ENCODE assay signal across 20 cellular contexts in genomic region chr3:57675530-57675929, GRCh38. TPM values are rescaled to one million over a fixed set of nuclear protein-coding genes. Genes with fewer than 3 reads are reported as not detected.
DNase-seq lines count a peak whose midpoint lies in the region; ATAC-seq and TF ChIP-seq lines count a peak whose summit lies in the region.
"Had no signal": no experiment of that assay in that cellular context is flagged by ENCODE, and none has a peak within 500 bp of the region (broad histone marks: within the 10 kb centered on the region; RNA-seq: fewer than 3 reads in every experiment).

No MANE protein-coding gene starts in this region.

- no peak overlapping the region for H3K9ac ChIP-seq in Karpas-422 (ENCODE audit: low read length)

- no peak overlapping the region for H3K4me2 ChIP-seq in Karpas-422 (ENCODE audit: low read depth, low read length, poor library complexity, severe bottlenecking)

- CTCF ChIA-PET in activated CD8-positive, alpha-beta T cell treated with anti-CD3 and anti-CD28 coated beads for 36 hours (lab: Charles Lee): no interaction called here
- CTCF ChIA-PET in activated CD8-positive, alpha-beta T cell treated with anti-CD3 and anti-CD28 coated beads, Interleukin-2, amount 10 ng/mL, durations not matched to agents 7 days and 5 days (lab: Charles Lee): interaction anchor here (0.6 to 0.8 kb wide), 2 partner anchors 17 to 143 kb away, joined by 3 read pairs; no protein-coding TSS in a partner anchor

- H2AFZ ChIP-seq in Karpas-422 (ENCODE audit: low read length): no peak overlapping the region

- H3K36me3 ChIP-seq in Karpas-422 (ENCODE audit: insufficient read depth, low read length): peaks cover 16% of the 10 kb centered on the region

- H3K4me3 Mint-ChIP-seq in activated CD8-positive, alpha-beta T cell treated with anti-CD3 and anti-CD28 coated beads for 36 hours: no peak overlapping the region
- no peak overlapping the region for H3K4me3 Mint-ChIP-seq in activated CD8-positive, alpha-beta T cell treated with anti-CD3 and anti-CD28 coated beads, Interleukin-2, amount 10 ng/mL, durations not matched to agents 7 days and 5 days
- no peak overlapping the region for H3K4me3 Mint-ChIP-seq in central memory CD8-positive, alpha-beta T cell
- H3K4me3 Mint-ChIP-seq: IgD-negative memory B cell, T-helper 17 cell had no signal

- no peaks in the 10 kb centered on the region for H3K9me2 ChIP-seq in Karpas-422 (replicated peaks; ENCODE audit: insufficient read depth, low read length)

- peak; percentile 37 for ATAC-seq in activated CD8-positive, alpha-beta T cell treated with anti-CD3 and anti-CD28 coated beads for 36 hours
- ATAC-seq in activated CD8-positive, alpha-beta T cell treated with anti-CD3 and anti-CD28 coated beads, Interleukin-2, amount 10 ng/mL, durations not matched to agents 7 days and 5 days: no peak
- ATAC-seq in central memory CD8-positive, alpha-beta T cell (replicated peaks; ENCODE audit: extremely low read depth, poor library complexity, severe bottlenecking): no peak
- ATAC-seq in sciatic nerve (peak; percentile 31), Right ventricle myocardium superior (ENCODE audit: poor library complexity) (no peak)
- ATAC-seq: T-helper 17 cell had no signal

- no peak for DNase-seq in activated CD8-positive, alpha-beta T cell treated with anti-CD3 and anti-CD28 coated beads for 36 hours
- no peak for DNase-seq in activated CD8-positive, alpha-beta T cell treated with anti-CD3 and anti-CD28 coated beads, Interleukin-2, amount 10 ng/mL, durations not matched to agents 7 days and 5 days
- peak; percentile 47 for DNase-seq in Karpas-422
- DNase-seq in central memory CD8-positive, alpha-beta T cell (ENCODE audit: low spot score in 2 of 2): no peak
- DNase-seq in sciatic nerve (ENCODE audit: low spot score): no peak
- DNase-seq in Right ventricle myocardium superior: no peak
- no peak for DNase-seq in activated CD4-positive, CD25-positive, alpha-beta regulatory T cell (lab: John Stamatoyannopoulos, UW)
- no peak for DNase-seq in COR-L47 (lab: John Stamatoyannopoulos, UW)
- DNase-seq: activated CD4-positive, CD25-positive, alpha-beta regulatory T cell treated with anti-CD3 and anti-CD28 coated beads, Interleukin-2, amount 50 U/mL, for 72 hours; activated T-cell treated with anti-CD3 and anti-CD28 coated beads, Interleukin-2, amount 50 U/mL, for 48 hours; amygdala; cerebellar nuclear complex; NCI-H1417 treated with DMSO at 0.1 percent for 48 hours; NCI-H510A treated with DMSO at 0.1 percent for 48 hours; nucleus accumbens; stimulated activated CD4-positive, alpha-beta T cell treated with anti-CD3 and anti-CD28 coated beads, Interleukin-4, amount 100 ng/mL, for 24 hours; T-helper 17 cell; trophoblast cell had no signal

- H3K36me3 Mint-ChIP-seq in activated CD8-positive, alpha-beta T cell treated with anti-CD3 and anti-CD28 coated beads for 36 hours (ENCODE audit: low read depth): peaks cover 42% of the 10 kb centered on the region
- H3K36me3 Mint-ChIP-seq in activated CD8-positive, alpha-beta T cell treated with anti-CD3 and anti-CD28 coated beads, Interleukin-2, amount 10 ng/mL, durations not matched to agents 7 days and 5 days (ENCODE audit: low read depth): peaks cover 53% of the 10 kb centered on the region
- H3K36me3 Mint-ChIP-seq in central memory CD8-positive, alpha-beta T cell (ENCODE audit: insufficient read depth): peaks cover 17% of the 10 kb centered on the region

- H3K27ac ChIP-seq in Karpas-422 (ENCODE audit: low read length): peak overlapping the region; percentile 1; the same call in 1 of the 2 replicates
- H3K27ac ChIP-seq: RWPE1 had no signal

- H3K9me3 ChIP-seq in Karpas-422 (ENCODE audit: low read length): no peaks in the 10 kb centered on the region

- H3K4me1 ChIP-seq in Karpas-422 (ENCODE audit: low read length): peaks cover 38% of the 10 kb centered on the region

- intact Hi-C loops in activated CD8-positive, alpha-beta T cell treated with anti-CD3 and anti-CD28 coated beads for 36 hours (cut with micrococcal nuclease): no loop called here
- intact Hi-C loops in sciatic nerve (cut with DNase I) (no loop called here), Right ventricle myocardium superior (cut with DNase I) (no loop called here)

- peaks cover 84% of the 10 kb centered on the region for H3K79me2 ChIP-seq in Karpas-422 (ENCODE audit: low read length)

- POLR2A ChIA-PET in activated CD8-positive, alpha-beta T cell treated with anti-CD3 and anti-CD28 coated beads for 36 hours (lab: Charles Lee): no interaction called here
- POLR2A ChIA-PET in activated CD8-positive, alpha-beta T cell treated with anti-CD3 and anti-CD28 coated beads, Interleukin-2, amount 10 ng/mL, durations not matched to agents 7 days and 5 days (lab: Charles Lee): no interaction called here

- H3K27me3 Mint-ChIP-seq in activated CD8-positive, alpha-beta T cell treated with anti-CD3 and anti-CD28 coated beads for 36 hours: no peaks in the 10 kb centered on the region
- H3K27me3 Mint-ChIP-seq in activated CD8-positive, alpha-beta T cell treated with anti-CD3 and anti-CD28 coated beads, Interleukin-2, amount 10 ng/mL, durations not matched to agents 7 days and 5 days (ENCODE audit: low read depth): no peaks in the 10 kb centered on the region
- H3K27me3 Mint-ChIP-seq in central memory CD8-positive, alpha-beta T cell: no peaks in the 10 kb centered on the region
- H3K27me3 Mint-ChIP-seq: IgD-negative memory B cell, T-helper 17 cell had no signal

- H4K20me1 ChIP-seq in Karpas-422 (ENCODE audit: insufficient read depth, low read depth, low read length): no peaks in the 10 kb centered on the region

- H3K27ac Mint-ChIP-seq in activated CD8-positive, alpha-beta T cell treated with anti-CD3 and anti-CD28 coated beads for 36 hours: peak overlapping the region; percentile 30
- no peak overlapping the region for H3K27ac Mint-ChIP-seq in activated CD8-positive, alpha-beta T cell treated with anti-CD3 and anti-CD28 coated beads, Interleukin-2, amount 10 ng/mL, durations not matched to agents 7 days and 5 days
- peak overlapping the region; percentile 10 for H3K27ac Mint-ChIP-seq in central memory CD8-positive, alpha-beta T cell (ENCODE audit: low read depth)

- no peak for TF ChIP-seq CTCF in activated CD8-positive, alpha-beta T cell treated with anti-CD3 and anti-CD28 coated beads for 36 hours (IDR thresholded peaks at IDR 0.05)

- peaks cover 53% of the 10 kb centered on the region for H3K4me1 Mint-ChIP-seq in activated CD8-positive, alpha-beta T cell treated with anti-CD3 and anti-CD28 coated beads for 36 hours (ENCODE audit: low read depth)
- H3K4me1 Mint-ChIP-seq in activated CD8-positive, alpha-beta T cell treated with anti-CD3 and anti-CD28 coated beads, Interleukin-2, amount 10 ng/mL, durations not matched to agents 7 days and 5 days (ENCODE audit: low read depth): peaks cover 50% of the 10 kb centered on the region
- H3K4me1 Mint-ChIP-seq in central memory CD8-positive, alpha-beta T cell: peaks cover 67% of the 10 kb centered on the region

- no peaks in the 10 kb centered on the region for H3K27me3 ChIP-seq in Karpas-422 (ENCODE audit: low read length)

- H3K4me3 ChIP-seq in Karpas-422 (ENCODE audit: low read length): no peak overlapping the region

- no peaks in the 10 kb centered on the region for H3K9me3 Mint-ChIP-seq in activated CD8-positive, alpha-beta T cell treated with anti-CD3 and anti-CD28 coated beads for 36 hours
- H3K9me3 Mint-ChIP-seq in activated CD8-positive, alpha-beta T cell treated with anti-CD3 and anti-CD28 coated beads, Interleukin-2, amount 10 ng/mL, durations not matched to agents 7 days and 5 days (ENCODE audit: insufficient read depth): no peaks in the 10 kb centered on the region
- H3K9me3 Mint-ChIP-seq in central memory CD8-positive, alpha-beta T cell: no peaks in the 10 kb centered on the region

RNA-seq across cellular contexts. Expression of gene DENND6A, which starts 17.3 kb away (rescaled TPM):
- total RNA-seq in activated CD8-positive, alpha-beta T cell treated with anti-CD3 and anti-CD28 coated beads for 36 hours: 10 to 100 TPM; 10.1 to 13.1 TPM
- 10 to 100 TPM; 22.8 to 23.9 TPM for total RNA-seq in activated CD8-positive, alpha-beta T cell treated with anti-CD3 and anti-CD28 coated beads, Interleukin-2, amount 10 ng/mL, durations not matched to agents 7 days and 5 days
- total RNA-seq in Karpas-422 (2014; rRNA removed; shearing (Covaris generic); ENCODE audit: low replicate concordance): 18.5 and 61.4 TPM in 2 replicates
- total RNA-seq in sciatic nerve: 56.3 TPM
- total RNA-seq in Right ventricle myocardium superior: 15.0 TPM

Comparison
In these comparisons a context has a peak if more than half of its experiments do, and no peak if none do; other contexts are left out.
1. ATAC-seq: peak in activated CD8-positive, alpha-beta T cell treated with anti-CD3 and anti-CD28 coated beads for 36 hours (single experiment) and sciatic nerve (single experiment); none in activated CD8-positive, alpha-beta T cell treated with anti-CD3 and anti-CD28 coated beads, Interleukin-2, amount 10 ng/mL, durations not matched to agents 7 days and 5 days (single experiment), central memory CD8-positive, alpha-beta T cell (single experiment) and Right ventricle myocardium superior (single experiment).